Comparison of ENCODE assay signal across 1 cellular context in genomic region chr4:88457307-88458090, GRCh38.
TF ChIP-seq lines count a peak whose summit lies in the region.

No MANE protein-coding gene starts in this region.

TF ChIP-seq in HepG2, 621 proteins besides CTCF, POLR2A, EP300 and RAD21 (continued from another document):
- TF ChIP-seq ZNF800 (CRISPR knock-in tag; IDR thresholded peaks at IDR 0.05) (peak; percentile 62; the same call in 1 of the 2 replicates), SP140L (CRISPR knock-in tag; IDR thresholded peaks at IDR 0.05; ENCODE audit: borderline replicate concordance) (no peak)
- TF ChIP-seq, protein P1, sequence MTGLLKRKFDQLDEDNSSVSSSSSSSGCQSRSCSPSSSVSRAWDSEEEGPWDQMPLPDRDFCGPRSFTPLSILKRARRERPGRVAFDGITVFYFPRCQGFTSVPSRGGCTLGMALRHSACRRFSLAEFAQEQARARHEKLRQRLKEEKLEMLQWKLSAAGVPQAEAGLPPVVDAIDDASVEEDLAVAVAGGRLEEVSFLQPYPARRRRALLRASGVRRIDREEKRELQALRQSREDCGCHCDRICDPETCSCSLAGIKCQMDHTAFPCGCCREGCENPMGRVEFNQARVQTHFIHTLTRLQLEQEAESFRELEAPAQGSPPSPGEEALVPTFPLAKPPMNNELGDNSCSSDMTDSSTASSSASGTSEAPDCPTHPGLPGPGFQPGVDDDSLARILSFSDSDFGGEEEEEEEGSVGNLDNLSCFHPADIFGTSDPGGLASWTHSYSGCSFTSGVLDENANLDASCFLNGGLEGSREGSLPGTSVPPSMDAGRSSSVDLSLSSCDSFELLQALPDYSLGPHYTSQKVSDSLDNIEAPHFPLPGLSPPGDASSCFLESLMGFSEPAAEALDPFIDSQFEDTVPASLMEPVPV (CRISPR knock-in tag; IDR thresholded peaks at IDR 0.05) = no peak
